In the genomic region with DNA sequence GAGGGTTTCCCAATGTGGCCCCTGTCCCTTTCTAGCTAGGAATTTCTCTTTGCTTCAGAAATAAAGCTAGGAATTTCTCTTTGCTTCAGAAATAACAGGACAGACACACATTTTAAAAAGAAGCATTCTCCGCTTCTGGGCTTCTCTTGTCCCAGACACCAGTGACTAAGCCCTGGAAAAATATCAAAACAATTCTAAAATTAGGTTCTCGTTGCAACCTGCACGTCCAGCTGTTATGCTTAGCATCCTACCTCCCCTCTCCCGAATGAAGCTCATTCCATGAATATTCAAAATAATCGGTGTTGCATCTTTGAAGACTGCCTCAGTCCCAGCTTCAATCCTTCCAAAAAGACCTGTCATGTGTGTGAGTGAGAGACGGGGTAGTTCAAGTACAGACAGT, we compare ENCODE assay signal across 15 cellular contexts. TPM values are rescaled to one million over a fixed set of nuclear protein-coding genes. Genes with fewer than 3 reads are reported as not detected.
DNase-seq lines count a peak whose midpoint lies in the region; ATAC-seq and TF ChIP-seq lines count a peak whose summit lies in the region.
"Had no signal": no experiment of that assay in that cellular context is flagged by ENCODE, and none has a peak within 500 bp of the region (broad histone marks: within the 10 kb centered on the region; RNA-seq: fewer than 3 reads in every experiment).

No MANE protein-coding gene starts in this region.

- peaks cover 0 to 65% (median 9%) of the 10 kb centered on the region in 4 donors for H3K4me1 ChIP-seq in tibial artery

- intact Hi-C loops in tibial artery (cut with DNase I; ENCODE audit: low total_unique reads), result no loop called here
- intact Hi-C loops in activated T-helper 1 cell treated with anti-CD3 and anti-CD28 coated beads, Interleukin-12 subunit alpha, Interleukin-12 subunit beta, Interleukin-2, Interleukin-4 antibody, amounts not matched to agents 30 ng/mL and 10 ng/mL and 1 ng/mL, durations not matched to agents 14 hours and 24 hours and 36 hours (cut with micrococcal nuclease), result no loop called here

- H3K4me3 Mint-ChIP-seq in progenitor cell of endocrine pancreas (ENCODE audit: low read depth), result no peak overlapping the region
- H3K4me3 Mint-ChIP-seq in activated T-helper 1 cell treated with anti-CD3 and anti-CD28 coated beads, Interleukin-12 subunit alpha, Interleukin-12 subunit beta, Interleukin-2, Interleukin-4 antibody, amounts not matched to agents 30 ng/mL and 10 ng/mL and 1 ng/mL, durations not matched to agents 14 hours and 24 hours and 36 hours, result no peak overlapping the region
- H3K4me3 Mint-ChIP-seq: CD14-positive monocyte; CD4-positive, alpha-beta memory T cell; GM23338 had no signal

- ATAC-seq in HG03025 (IDR thresholded peaks at IDR 0.05; ENCODE audit: low FRiP score, unreplicated experiment), result no peak
- ATAC-seq: GM23338 had no signal

- peak; percentile 63 for DNase-seq in LHCN-M2 (ENCODE audit: low read depth)
- peak; percentile 3 for DNase-seq in inferior parietal cortex (ENCODE audit: extremely low spot score)
- DNase-seq in progenitor cell of endocrine pancreas (ENCODE audit: low spot score, unreplicated experiment), result no peak
- DNase-seq in tibial artery, result no peak
- no peak for DNase-seq in epidermal melanocyte (ENCODE audit: insufficient read length, low spot score)
- no peak for DNase-seq in activated T-helper 1 cell treated with anti-CD3 and anti-CD28 coated beads, Interleukin-12 subunit alpha, Interleukin-12 subunit beta, Interleukin-2, Interleukin-4 antibody, amounts not matched to agents 30 ng/mL and 10 ng/mL and 1 ng/mL, durations not matched to agents 14 hours and 24 hours and 36 hours (ENCODE audit: low spot score)
- DNase-seq: 8988T; CD4-positive, alpha-beta memory T cell; DMS79 treated with DMSO at 0.1 percent for 48 hours; GF-D8; HCEC 1CT had no signal

- H3K4me3 ChIP-seq in tibial artery, result no peak overlapping the region
- H3K4me3 ChIP-seq: BLaER1, GM23338 had no signal

- no peaks in the 10 kb centered on the region for H3K36me3 Mint-ChIP-seq in progenitor cell of endocrine pancreas (ENCODE audit: insufficient read depth)
- H3K36me3 Mint-ChIP-seq in activated T-helper 1 cell treated with anti-CD3 and anti-CD28 coated beads, Interleukin-12 subunit alpha, Interleukin-12 subunit beta, Interleukin-2, Interleukin-4 antibody, amounts not matched to agents 30 ng/mL and 10 ng/mL and 1 ng/mL, durations not matched to agents 14 hours and 24 hours and 36 hours (ENCODE audit: low read depth), result no peaks in the 10 kb centered on the region
- H3K36me3 Mint-ChIP-seq: CD14-positive monocyte; CD4-positive, alpha-beta memory T cell had no signal

- H3K27ac ChIP-seq in tibial artery, result peak overlapping the region; percentile 73 to 77
- H3K27ac ChIP-seq: BLaER1 had no signal

- H3K36me3 ChIP-seq in tibial artery, result no peaks in the 10 kb centered on the region
- H3K36me3 ChIP-seq: BLaER1 had no signal

- peak overlapping the region; percentile 29 for H3K27ac Mint-ChIP-seq in progenitor cell of endocrine pancreas
- no peak overlapping the region for H3K27ac Mint-ChIP-seq in activated T-helper 1 cell treated with anti-CD3 and anti-CD28 coated beads, Interleukin-12 subunit alpha, Interleukin-12 subunit beta, Interleukin-2, Interleukin-4 antibody, amounts not matched to agents 30 ng/mL and 10 ng/mL and 1 ng/mL, durations not matched to agents 14 hours and 24 hours and 36 hours
- H3K27ac Mint-ChIP-seq: CD14-positive monocyte; CD4-positive, alpha-beta memory T cell; GM23338 had no signal

- peaks cover 65% of the 10 kb centered on the region for H3K27me3 Mint-ChIP-seq in progenitor cell of endocrine pancreas
- H3K27me3 Mint-ChIP-seq in activated T-helper 1 cell treated with anti-CD3 and anti-CD28 coated beads, Interleukin-12 subunit alpha, Interleukin-12 subunit beta, Interleukin-2, Interleukin-4 antibody, amounts not matched to agents 30 ng/mL and 10 ng/mL and 1 ng/mL, durations not matched to agents 14 hours and 24 hours and 36 hours (ENCODE audit: insufficient read depth), result peaks cover 6% of the 10 kb centered on the region

- H3K9me3 ChIP-seq in tibial artery, result no peaks in the 10 kb centered on the region
- H3K9me3 ChIP-seq: BLaER1 had no signal

- TF ChIP-seq CTCF in progenitor cell of endocrine pancreas (IDR thresholded peaks at IDR 0.05; ENCODE audit: unreplicated experiment) (no peak), tibial artery (IDR thresholded peaks at IDR 0.05) (no peak)

- H3K4me1 Mint-ChIP-seq in progenitor cell of endocrine pancreas (ENCODE audit: low read depth), result no peaks in the 10 kb centered on the region
- H3K4me1 Mint-ChIP-seq in activated T-helper 1 cell treated with anti-CD3 and anti-CD28 coated beads, Interleukin-12 subunit alpha, Interleukin-12 subunit beta, Interleukin-2, Interleukin-4 antibody, amounts not matched to agents 30 ng/mL and 10 ng/mL and 1 ng/mL, durations not matched to agents 14 hours and 24 hours and 36 hours (ENCODE audit: low read depth), result no peaks in the 10 kb centered on the region
- H3K4me1 Mint-ChIP-seq: CD14-positive monocyte; CD4-positive, alpha-beta memory T cell; GM23338 had no signal

- H3K27me3 ChIP-seq in tibial artery, result no peaks in the 10 kb centered on the region
- H3K27me3 ChIP-seq: BLaER1 had no signal

- H3K9me3 Mint-ChIP-seq in progenitor cell of endocrine pancreas (ENCODE audit: low read depth), result no peaks in the 10 kb centered on the region
- no peaks in the 10 kb centered on the region for H3K9me3 Mint-ChIP-seq in activated T-helper 1 cell treated with anti-CD3 and anti-CD28 coated beads, Interleukin-12 subunit alpha, Interleukin-12 subunit beta, Interleukin-2, Interleukin-4 antibody, amounts not matched to agents 30 ng/mL and 10 ng/mL and 1 ng/mL, durations not matched to agents 14 hours and 24 hours and 36 hours
- H3K9me3 Mint-ChIP-seq: CD14-positive monocyte; CD4-positive, alpha-beta memory T cell had no signal

RNA-seq across cellular contexts. Expression of a gene that starts 45.6 kb away (rescaled TPM):
- total RNA-seq in LHCN-M2 (2014; rRNA removed) (3.7 and 4.0 TPM in 2 replicates), progenitor cell of endocrine pancreas (10.3 and 11.1 TPM in 2 replicates)
- polyA plus RNA-seq in LHCN-M2 (2012), result 0.80 TPM
- total RNA-seq in activated T-helper 1 cell treated with anti-CD3 and anti-CD28 coated beads, Interleukin-12 subunit alpha, Interleukin-12 subunit beta, Interleukin-2, Interleukin-4 antibody, amounts not matched to agents 30 ng/mL and 10 ng/mL and 1 ng/mL, durations not matched to agents 14 hours and 24 hours and 36 hours, result 0.07 and 0.10 TPM in 2 replicates
- polyA plus RNA-seq: CD14-positive monocyte; CD4-positive, alpha-beta memory T cell had no signal

Comparison
In these comparisons a context has a peak if more than half of its experiments do, and no peak if none do; other contexts are left out.
1. DNase-seq: peak in LHCN-M2 (single experiment) and inferior parietal cortex (single experiment); none in progenitor cell of endocrine pancreas (single experiment), tibial artery (0 of 2), epidermal melanocyte (single experiment) and activated T-helper 1 cell treated with anti-CD3 and anti-CD28 coated beads, Interleukin-12 subunit alpha, Interleukin-12 subunit beta, Interleukin-2, Interleukin-4 antibody, amounts not matched to agents 30 ng/mL and 10 ng/mL and 1 ng/mL, durations not matched to agents 14 hours and 24 hours and 36 hours (single experiment).